ENCODE assay signal across 13 cellular contexts in the genomic region with DNA sequence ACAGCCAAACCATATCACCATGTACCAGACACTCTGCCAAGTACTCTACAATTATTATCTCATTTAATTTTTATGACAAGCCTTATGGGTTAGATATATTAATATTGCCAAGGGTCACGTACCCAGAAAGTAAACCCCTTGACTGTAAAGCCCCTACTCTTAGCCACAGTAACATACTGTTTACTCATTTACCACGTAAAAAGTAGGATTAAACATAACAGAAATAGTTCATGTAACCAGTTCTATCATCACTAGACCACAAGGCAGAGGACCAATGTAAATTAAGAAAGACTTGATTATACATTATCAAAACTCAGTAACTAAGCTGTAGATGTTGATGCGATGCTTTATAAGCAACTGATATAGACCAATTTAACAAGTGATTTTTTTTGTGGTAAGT.
"Had no signal": no experiment of that assay in that cellular context is flagged by ENCODE, and none has a peak within 500 bp of the region (broad histone marks: within the 10 kb centered on the region; RNA-seq: fewer than 3 reads in every experiment).

No MANE protein-coding gene starts in this region.

- DNase-seq: activated CD4-positive, alpha-beta memory T cell treated with anti-CD3 and anti-CD28 coated beads, Interleukin-2, amount 10 ng/mL, durations not matched to agents 7 days and 5 days; activated CD4-positive, alpha-beta T cell treated with anti-CD3 and anti-CD28 coated beads for 1 hour; activated gamma-delta T cell treated with Interleukin-2 at 50 U/mL for 16 hours; activated naive CD8-positive, alpha-beta T cell treated with anti-CD3 and anti-CD28 coated beads for 36 hours; activated T-cell treated with anti-CD3 and anti-CD28 coated beads, Interleukin-2, amount 50 U/mL, for 72 hours; brain microvascular endothelial cell; effector memory CD8-positive, alpha-beta T cell; immature natural killer cell; lower lobe of right lung; naive thymus-derived CD4-positive, alpha-beta T cell; stimulated activated CD4-positive, alpha-beta T cell treated with anti-CD3 and anti-CD28 coated beads, Interleukin-4, amount 100 ng/mL, for 1 hour; stimulated activated CD8-positive, alpha-beta memory T cell treated with anti-CD3 and anti-CD28 coated beads, Interleukin-4, amount 100 ng/mL, for 48 hours; upper lobe of left lung had no signal

- ATAC-seq: activated T-cell treated with anti-CD3 and anti-CD28 coated beads, Interleukin-2, amount 50 U/mL, for 72 hours; effector memory CD8-positive, alpha-beta T cell; lower lobe of right lung; naive thymus-derived CD4-positive, alpha-beta T cell had no signal
